Comparison of ENCODE assay signal across 19 cellular contexts in the genomic region with DNA sequence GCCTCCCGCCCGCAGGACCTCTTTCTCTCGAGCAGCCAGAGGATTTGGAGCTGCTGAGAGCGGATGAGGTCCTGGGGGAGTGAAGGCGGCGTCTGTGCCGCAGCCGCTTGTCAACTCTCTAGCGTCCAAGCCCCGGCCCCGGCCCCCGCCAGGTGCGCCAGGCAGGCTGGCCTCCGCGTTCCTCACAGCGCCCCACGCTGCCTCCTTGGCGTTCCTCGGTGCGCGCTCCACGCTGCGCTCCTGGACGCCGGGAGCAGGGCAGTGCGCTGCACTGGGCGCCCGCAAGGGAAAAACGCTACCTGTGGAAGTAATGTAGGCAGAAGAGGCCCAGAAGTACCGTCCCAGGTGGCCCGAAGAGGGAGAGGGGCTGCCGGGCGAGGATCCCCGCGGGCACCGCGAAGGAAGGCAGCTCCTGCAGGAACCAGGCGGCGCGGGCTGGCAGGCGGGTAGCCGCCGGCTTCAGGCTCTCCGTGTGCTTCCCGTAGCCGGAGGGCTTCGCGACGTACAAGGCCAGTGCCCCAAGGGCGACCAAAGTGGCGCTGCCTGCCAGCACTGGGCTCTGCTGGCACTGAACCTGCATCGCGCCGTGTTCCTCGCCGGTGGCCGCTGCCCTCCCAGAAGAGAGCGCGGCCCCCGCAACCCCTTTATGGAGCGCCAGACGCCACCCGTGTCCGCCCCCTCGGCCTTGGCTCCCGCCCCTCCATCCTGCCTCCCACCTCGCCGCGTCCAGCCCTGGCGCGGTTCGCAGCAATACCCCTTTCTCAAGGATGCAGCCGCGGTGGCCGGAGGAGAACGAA. TPM values are rescaled to one million over a fixed set of nuclear protein-coding genes. Genes with fewer than 3 reads are reported as not detected.
A peak's percentile ranks its signal among the peaks of the same experiment; 100 is the strongest.
DNase-seq lines count a peak whose midpoint lies in the region; ATAC-seq, FAIRE-seq and TF ChIP-seq lines count a peak whose summit lies in the region.
"Had no signal": no experiment of that assay in that cellular context is flagged by ENCODE, and none has a peak within 500 bp of the region (broad histone marks: within the 10 kb centered on the region; RNA-seq: fewer than 3 reads in every experiment).

A gene with protein sequence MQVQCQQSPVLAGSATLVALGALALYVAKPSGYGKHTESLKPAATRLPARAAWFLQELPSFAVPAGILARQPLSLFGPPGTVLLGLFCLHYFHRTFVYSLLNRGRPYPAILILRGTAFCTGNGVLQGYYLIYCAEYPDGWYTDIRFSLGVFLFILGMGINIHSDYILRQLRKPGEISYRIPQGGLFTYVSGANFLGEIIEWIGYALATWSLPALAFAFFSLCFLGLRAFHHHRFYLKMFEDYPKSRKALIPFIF (minus strand): TSS at position 618 of the 797 bp plus-strand sequence. CDS start 38 bp downstream, at position 580.

- no peaks in the 10 kb centered on the region for H3K9me3 ChIP-seq in mammary epithelial cell (replicated peaks; ENCODE audit: insufficient read depth, low read length)
- peaks cover 0 to 4% of the 10 kb centered on the region in 2 donors for H3K9me3 ChIP-seq in kidney (ENCODE audit: control insufficient read depth in 1 of 2, low read length in 2 of 2)
- H3K9me3 ChIP-seq: gastrocnemius medialis, HAP-1, MG63, Peyer's patch, thoracic aorta had no signal

- TF ChIP-seq CTCF in mammary epithelial cell (conservative IDR thresholded peaks at IDR 0.05 in 1 of 2, IDR thresholded peaks at IDR 0.05 in 1 of 2; ENCODE audit: extremely low read depth in 1 of 2, insufficient read depth in 1 of 2, low read depth in 1 of 2, low read length in 2 of 2) (no peak), kidney (IDR thresholded peaks at IDR 0.05; ENCODE audit: borderline replicate concordance, extremely low read depth, insufficient read depth) (no peak)

- H3K9me3 Mint-ChIP-seq in stimulated activated effector memory CD8-positive, alpha-beta T cell treated with anti-CD3 and anti-CD28 coated beads, Interleukin-12 subunit alpha, Interleukin-12 subunit beta, amount 100 ng/mL, for 72 hours, result peaks cover 4% of the 10 kb centered on the region

- H3K4me3 Mint-ChIP-seq in stimulated activated effector memory CD8-positive, alpha-beta T cell treated with anti-CD3 and anti-CD28 coated beads, Interleukin-12 subunit alpha, Interleukin-12 subunit beta, amount 100 ng/mL, for 72 hours, result no peak within 1 kb of the TSS
- H3K4me3 Mint-ChIP-seq: activated CD4-positive, alpha-beta T cell treated with anti-CD3 and anti-CD28 coated beads, Interleukin-2, amount 10 ng/mL, durations not matched to agents 7 days and 5 days had no signal

- peak in 2 of 3 experiments; percentile 18 to 22 for DNase-seq in NCI-H1417 (lab: John Stamatoyannopoulos, UW)
- DNase-seq in NCI-H1417 treated with DMSO at 0.1 percent for 48 hours (lab: John Stamatoyannopoulos, UW), result no peak
- peak; percentile 27 for DNase-seq in mammary epithelial cell
- DNase-seq in kidney, result peak; percentile 64
- no peak for DNase-seq in stimulated activated effector memory CD8-positive, alpha-beta T cell treated with anti-CD3 and anti-CD28 coated beads, Interleukin-12 subunit alpha, Interleukin-12 subunit beta, amount 100 ng/mL, for 72 hours (ENCODE audit: low spot score in 2 of 2)
- DNase-seq in KBM-7, result no peak
- DNase-seq: activated CD4-positive, alpha-beta T cell treated with anti-CD3 and anti-CD28 coated beads, Interleukin-2, amount 10 ng/mL, durations not matched to agents 7 days and 5 days; dorsolateral prefrontal cortex; gastrocnemius medialis; MG63; NCI-H345; Peyer's patch; stimulated activated CD4-positive, alpha-beta T cell treated with anti-CD3 and anti-CD28 coated beads, Interleukin-12 subunit alpha, Interleukin-12 subunit beta, amount 100 ng/mL, for 4 hours had no signal

- no peak within 1 kb of the TSS for H3K27ac ChIP-seq in mammary epithelial cell (ENCODE audit: insufficient read depth, low read depth, low read length)
- H3K27ac ChIP-seq in kidney (ENCODE audit: low read depth in 2 of 2, low read length in 2 of 2), result no peak within 1 kb of the TSS
- H3K27ac ChIP-seq: dorsolateral prefrontal cortex, gastrocnemius medialis, Peyer's patch, thoracic aorta had no signal

- peak within 1 kb of the TSS; percentile 74 for H3K4me2 ChIP-seq in mammary epithelial cell (ENCODE audit: insufficient read depth, low read depth, low read length)

- H3K79me2 ChIP-seq in mammary epithelial cell (ENCODE audit: insufficient read depth, low read length), result no peaks in the 10 kb centered on the region

- no peaks in the 10 kb centered on the region for H3K4me1 Mint-ChIP-seq in stimulated activated effector memory CD8-positive, alpha-beta T cell treated with anti-CD3 and anti-CD28 coated beads, Interleukin-12 subunit alpha, Interleukin-12 subunit beta, amount 100 ng/mL, for 72 hours
- H3K4me1 Mint-ChIP-seq: activated CD4-positive, alpha-beta T cell treated with anti-CD3 and anti-CD28 coated beads, Interleukin-2, amount 10 ng/mL, durations not matched to agents 7 days and 5 days had no signal

- 8% methylated on average over 12 of the region's 76 CpGs for WGBS in mammary epithelial cell (ENCODE audit: low coverage, missing lambda C conversion rate)

- no peaks in the 10 kb centered on the region for H4K20me1 ChIP-seq in mammary epithelial cell (ENCODE audit: insufficient read depth, low read length)

- CTCF ChIA-PET in mammary epithelial cell (lab: Charles Lee; ENCODE audit: low non-redundant PET), result interaction anchor here (0.6 kb wide), 1 partner anchor 49 kb away, joined by 6 read pairs; no protein-coding TSS in a partner anchor

- in situ Hi-C loops in mammary epithelial cell (cut with MboI; ENCODE audit: low sequenced_read_pairs in 2 of 2) (no loop called here), KBM-7 (cut with MboI; ENCODE audit: low pct_unique_long_range_greater_than_20kb, low sequenced_read_pairs) (no loop called here)

- H3K4me1 ChIP-seq in mammary epithelial cell (ENCODE audit: insufficient read depth, low read length) (peaks cover 9% of the 10 kb centered on the region), kidney (ENCODE audit: control insufficient read depth in 1 of 2, insufficient read depth in 1 of 2, low read depth in 1 of 2, low read length in 2 of 2) (no peaks in the 10 kb centered on the region)
- H3K4me1 ChIP-seq: gastrocnemius medialis, HAP-1, Peyer's patch had no signal

- H3K36me3 Mint-ChIP-seq in stimulated activated effector memory CD8-positive, alpha-beta T cell treated with anti-CD3 and anti-CD28 coated beads, Interleukin-12 subunit alpha, Interleukin-12 subunit beta, amount 100 ng/mL, for 72 hours, result no peaks in the 10 kb centered on the region

- no peak for FAIRE-seq in kidney (lab: Jason Lieb, UNC)

- BruUV-seq in mammary epithelial cell (replicated peaks; lab: Mats Ljungman, UMichigan), result no TSS peak

- H3K36me3 ChIP-seq in mammary epithelial cell (ENCODE audit: insufficient read depth, low read length), result no peaks in the 10 kb centered on the region
- H3K36me3 ChIP-seq in kidney (ENCODE audit: control insufficient read depth in 1 of 2, insufficient read depth in 2 of 2, low read length in 2 of 2), result no peaks in the 10 kb centered on the region
- H3K36me3 ChIP-seq: gastrocnemius medialis, HAP-1, MG63, Peyer's patch, thoracic aorta had no signal

- H3K4me3 ChIP-seq in mammary epithelial cell (replicated peaks in 1 of 3; ENCODE audit: insufficient read depth in 1 of 3, low read depth in 2 of 3, low read length in 3 of 3) (peak within 1 kb of the TSS in 1 of 3 experiments; percentile 20), kidney (ENCODE audit: low read length in 2 of 2) (no peak within 1 kb of the TSS)
- H3K4me3 ChIP-seq: gastrocnemius medialis, HAP-1, MG63, Peyer's patch, thoracic aorta had no signal

- H3K27ac Mint-ChIP-seq in stimulated activated effector memory CD8-positive, alpha-beta T cell treated with anti-CD3 and anti-CD28 coated beads, Interleukin-12 subunit alpha, Interleukin-12 subunit beta, amount 100 ng/mL, for 72 hours, result no peak within 1 kb of the TSS
- H3K27ac Mint-ChIP-seq: activated CD4-positive, alpha-beta T cell treated with anti-CD3 and anti-CD28 coated beads, Interleukin-2, amount 10 ng/mL, durations not matched to agents 7 days and 5 days had no signal

- H2AFZ ChIP-seq in mammary epithelial cell (ENCODE audit: low read depth, low read length), result peak within 1 kb of the TSS; percentile 49

- H3K9ac ChIP-seq in mammary epithelial cell (ENCODE audit: insufficient read depth, low read length) (no peak within 1 kb of the TSS), kidney (ENCODE audit: low read length in 2 of 2) (no peak within 1 kb of the TSS)

- H3K27me3 ChIP-seq in mammary epithelial cell (ENCODE audit: insufficient read depth, low read length), result peaks cover 22% of the 10 kb centered on the region

- dilution Hi-C loops in mammary epithelial cell (cut with HindIII; ENCODE audit: low sequenced_read_pairs), result no loop called here

- intact Hi-C loops in mammary epithelial cell (cut with micrococcal nuclease), result no loop called here
- intact Hi-C loops in kidney (cut with DNase I), result no loop called here

- peak; percentile 42 for ATAC-seq in stimulated activated effector memory CD8-positive, alpha-beta T cell treated with anti-CD3 and anti-CD28 coated beads, Interleukin-12 subunit alpha, Interleukin-12 subunit beta, amount 100 ng/mL, for 72 hours
- ATAC-seq in HG03159 (IDR thresholded peaks at IDR 0.05; ENCODE audit: unreplicated experiment), result no peak
- ATAC-seq in GM19324 (IDR thresholded peaks at IDR 0.05; ENCODE audit: low FRiP score, unreplicated experiment), result no peak
- ATAC-seq: gastrocnemius medialis had no signal

RNA-seq across cellular contexts. Expression of the gene that starts here (rescaled TPM):
- total RNA-seq in mammary epithelial cell (under 1 TPM in 1 of 2 donors, not detected in 1; under 0.01 TPM), kidney (0.22 TPM)
- polyA plus RNA-seq in mammary epithelial cell (not detected), kidney (ENCODE audit: insufficient read depth, low read depth, low replicate concordance) (0.15 TPM)
- polyA minus RNA-seq in mammary epithelial cell, result not detected
- total RNA-seq: activated CD4-positive, alpha-beta T cell treated with anti-CD3 and anti-CD28 coated beads, Interleukin-2, amount 10 ng/mL, durations not matched to agents 7 days and 5 days; lower leg skin; osteoblast; Peyer's patch; thoracic aorta had no signal

Comparison
In these comparisons a context has a peak if more than half of its experiments do, and no peak if none do; other contexts are left out.
1. DNase-seq: peak in NCI-H1417 (2 of 3); none in NCI-H1417 treated with DMSO at 0.1 percent for 48 hours (single experiment), stimulated activated effector memory CD8-positive, alpha-beta T cell treated with anti-CD3 and anti-CD28 coated beads, Interleukin-12 subunit alpha, Interleukin-12 subunit beta, amount 100 ng/mL, for 72 hours (0 of 2) and KBM-7 (single experiment).
2. Peak in DNase-seq and H3K4me2 ChIP-seq in mammary epithelial cell; RNA of the gene not detected or under 1 TPM.
3. Peak in DNase-seq in kidney; RNA of the gene not detected or under 1 TPM.